In genomic region chr11:12086271-12087074, GRCh38 we compare ENCODE assay signal across 9 cellular contexts.
DNase-seq lines count a peak whose midpoint lies in the region; ATAC-seq and TF ChIP-seq lines count a peak whose summit lies in the region.
"Had no signal": no experiment of that assay in that cellular context is flagged by ENCODE, and none has a peak within 500 bp of the region (broad histone marks: within the 10 kb centered on the region; RNA-seq: fewer than 3 reads in every experiment).

No MANE protein-coding gene starts in this region.

- no peak for ATAC-seq in HG03025 (IDR thresholded peaks at IDR 0.05; ENCODE audit: low FRiP score, unreplicated experiment)
- ATAC-seq in HG02973 (IDR thresholded peaks at IDR 0.05; ENCODE audit: unreplicated experiment): no peak

- H3K9me3 Mint-ChIP-seq in nephron: peaks cover 5% of the 10 kb centered on the region

- TF ChIP-seq CTCF in epithelial cell of esophagus (IDR thresholded peaks at IDR 0.05; ENCODE audit: insufficient read depth, low read depth, low read length, missing control alignments) (no peak), nephron (IDR thresholded peaks at IDR 0.05; ENCODE audit: unreplicated experiment in 3 of 3) (no peak)

- no peak overlapping the region for H3K4me3 Mint-ChIP-seq in nephron

- H3K27ac Mint-ChIP-seq in nephron: peak overlapping the region; percentile 20 to 52 (median 49)

- peaks cover 10% of the 10 kb centered on the region for H3K27me3 Mint-ChIP-seq in nephron (ENCODE audit: low read depth)

- DNase-seq in GM04503 (ENCODE audit: low read depth): peak; percentile 98
- DNase-seq in RKO (ENCODE audit: low spot score): peak; percentile 95
- peak; percentile 94 for DNase-seq in epithelial cell of esophagus (ENCODE audit: low read depth)
- DNase-seq in NCI-H1092 (lab: John Stamatoyannopoulos, UW): no peak
- no peak for DNase-seq in stimulated activated CD4-positive, alpha-beta T cell treated with anti-CD3 and anti-CD28 coated beads, Interleukin-2, amount 100 ng/mL, for 48 hours
- DNase-seq: pancreas had no signal

- H3K4me3 ChIP-seq in epithelial cell of esophagus (ENCODE audit: low read length): no peak overlapping the region
- H3K4me3 ChIP-seq: pancreas had no signal

- H3K36me3 Mint-ChIP-seq in nephron (ENCODE audit: low read depth): no peaks in the 10 kb centered on the region

- peaks cover 10% of the 10 kb centered on the region for H3K4me1 Mint-ChIP-seq in nephron

Comparison
In these comparisons a context has a peak if more than half of its experiments do, and no peak if none do; other contexts are left out.
1. DNase-seq: peak in GM04503 (single experiment), RKO (single experiment) and epithelial cell of esophagus (single experiment); none in NCI-H1092 (single experiment) and stimulated activated CD4-positive, alpha-beta T cell treated with anti-CD3 and anti-CD28 coated beads, Interleukin-2, amount 100 ng/mL, for 48 hours (0 of 2).